ENCODE assay signal across 1 cellular context in the genomic region with DNA sequence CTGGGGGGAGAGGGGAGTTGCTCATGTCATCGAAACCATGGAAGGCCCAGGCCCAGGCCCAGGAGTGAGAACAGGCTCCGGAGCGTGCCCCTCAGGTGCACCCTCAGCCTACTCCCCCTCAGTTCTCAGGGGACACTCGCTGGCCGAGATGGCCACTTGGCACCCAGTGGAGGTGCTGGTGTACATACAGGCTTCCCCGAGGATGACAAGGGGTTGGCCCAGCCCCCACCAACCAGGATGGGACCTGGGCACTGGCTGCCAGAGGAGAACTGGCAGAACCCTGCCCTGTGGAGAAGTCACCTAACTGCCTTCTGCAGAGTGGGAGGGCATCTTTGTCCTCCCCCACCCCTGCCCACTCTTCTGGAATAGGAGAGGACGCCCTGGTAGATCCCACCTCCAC.
TF ChIP-seq lines count a peak whose summit lies in the region.

No MANE protein-coding gene starts in this region.

TF ChIP-seq in HepG2, 621 proteins besides CTCF, POLR2A, EP300 and RAD21 (continued from another document):
- TF ChIP-seq, protein P1, sequence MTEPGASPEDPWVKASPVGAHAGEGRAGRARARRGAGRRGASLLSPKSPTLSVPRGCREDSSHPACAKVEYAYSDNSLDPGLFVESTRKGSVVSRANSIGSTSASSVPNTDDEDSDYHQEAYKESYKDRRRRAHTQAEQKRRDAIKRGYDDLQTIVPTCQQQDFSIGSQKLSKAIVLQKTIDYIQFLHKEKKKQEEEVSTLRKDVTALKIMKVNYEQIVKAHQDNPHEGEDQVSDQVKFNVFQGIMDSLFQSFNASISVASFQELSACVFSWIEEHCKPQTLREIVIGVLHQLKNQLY (CRISPR knock-in tag; IDR thresholded peaks at IDR 0.05): no peak
- TF ChIP-seq NRL (CRISPR knock-in tag; IDR thresholded peaks at IDR 0.05; ENCODE audit: borderline replicate concordance) (0 out of 2 replicates have a peak, but pooled peaks have one; percentile 45), ZNF713 (CRISPR knock-in tag; IDR thresholded peaks at IDR 0.05) (no peak), IRX3 (CRISPR knock-in tag; IDR thresholded peaks at IDR 0.05; ENCODE audit: borderline replicate concordance, low read depth) (no peak), AFF4 (CRISPR knock-in tag; IDR thresholded peaks at IDR 0.05) (no peak), ZNF547 (CRISPR knock-in tag; IDR thresholded peaks at IDR 0.05) (no peak), HNRNPL (IDR thresholded peaks at IDR 0.05; ENCODE audit: low read depth, low read length) (no peak), TEAD2 (CRISPR knock-in tag; IDR thresholded peaks at IDR 0.05) (no peak), ZNF768 (CRISPR knock-in tag; IDR thresholded peaks at IDR 0.05) (0 out of 2 replicates have a peak, but pooled peaks have one; percentile 15), HNF4G (IDR thresholded peaks at IDR 0.05; ENCODE audit: borderline replicate concordance, low read depth, low read length) (no peak), HNF4G (CRISPR knock-in tag; IDR thresholded peaks at IDR 0.05; ENCODE audit: borderline replicate concordance, low read depth) (no peak), IKZF1 (IDR thresholded peaks at IDR 0.05) (no peak), HNRNPUL1 (IDR thresholded peaks at IDR 0.05; ENCODE audit: low read depth, low read length) (no peak), RBM22 (optimal IDR thresholded peaks at IDR 0.05; ENCODE audit: low read length) (no peak)
- TF ChIP-seq, protein P2, sequence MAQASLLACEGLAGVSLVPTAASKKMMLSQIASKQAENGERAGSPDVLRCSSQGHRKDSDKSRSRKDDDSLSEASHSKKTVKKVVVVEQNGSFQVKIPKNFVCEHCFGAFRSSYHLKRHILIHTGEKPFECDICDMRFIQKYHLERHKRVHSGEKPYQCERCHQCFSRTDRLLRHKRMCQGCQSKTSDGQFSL (CRISPR knock-in tag; IDR thresholded peaks at IDR 0.05): no peak
- TF ChIP-seq, protein P3, sequence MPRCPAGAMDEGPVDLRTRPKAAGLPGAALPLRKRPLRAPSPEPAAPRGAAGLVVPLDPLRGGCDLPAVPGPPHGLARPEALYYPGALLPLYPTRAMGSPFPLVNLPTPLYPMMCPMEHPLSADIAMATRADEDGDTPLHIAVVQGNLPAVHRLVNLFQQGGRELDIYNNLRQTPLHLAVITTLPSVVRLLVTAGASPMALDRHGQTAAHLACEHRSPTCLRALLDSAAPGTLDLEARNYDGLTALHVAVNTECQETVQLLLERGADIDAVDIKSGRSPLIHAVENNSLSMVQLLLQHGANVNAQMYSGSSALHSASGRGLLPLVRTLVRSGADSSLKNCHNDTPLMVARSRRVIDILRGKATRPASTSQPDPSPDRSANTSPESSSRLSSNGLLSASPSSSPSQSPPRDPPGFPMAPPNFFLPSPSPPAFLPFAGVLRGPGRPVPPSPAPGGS (CRISPR knock-in tag; IDR thresholded peaks at IDR 0.05): no peak
